Comparison of ENCODE assay signal across 1 cellular context in genomic region chr20:3934628-3935027, GRCh38.
TF ChIP-seq lines count a peak whose summit lies in the region.

No MANE protein-coding gene starts in this region.

TF ChIP-seq in HEK293, 187 proteins besides CTCF, POLR2A, EP300 and RAD21 (continued from another document):
- TF ChIP-seq ZNF518A (tag by site-specific recombination; conservative IDR thresholded peaks at IDR 0.05; ENCODE audit: low read depth) (no peak), ZNF112 (tag by site-specific recombination; IDR thresholded peaks at IDR 0.05) (no peak), ZNF623 (tag by site-specific recombination; IDR thresholded peaks at IDR 0.05) (no peak), REPIN1 (tag by site-specific recombination; IDR thresholded peaks at IDR 0.05; ENCODE audit: low read depth) (no peak), KLF17 (tag by site-specific recombination; IDR thresholded peaks at IDR 0.05) (no peak), ZEB2 (tag by site-specific recombination; IDR thresholded peaks at IDR 0.05) (no peak), ZNF776 (tag by site-specific recombination; IDR thresholded peaks at IDR 0.05; ENCODE audit: borderline replicate concordance) (no peak), ZNF707 (tag by site-specific recombination; IDR thresholded peaks at IDR 0.05) (no peak), GLIS2 (tag by site-specific recombination; IDR thresholded peaks at IDR 0.05) (no peak), ZNF19 (tag by site-specific recombination; IDR thresholded peaks at IDR 0.05; ENCODE audit: low read depth) (no peak), ZFHX2 (tag by site-specific recombination; conservative IDR thresholded peaks at IDR 0.05) (peak; percentile 53), ZNF174 (tag by site-specific recombination; IDR thresholded peaks at IDR 0.05) (no peak), ZNF488 (tag by site-specific recombination; IDR thresholded peaks at IDR 0.05) (no peak), ZNF501 (tag by site-specific recombination; IDR thresholded peaks at IDR 0.05) (no peak), ZNF10 (tag by site-specific recombination; IDR thresholded peaks at IDR 0.05) (no peak), BCL11A (tag by site-specific recombination; IDR thresholded peaks at IDR 0.05; ENCODE audit: low read depth) (no peak), ZNF76 (tag by site-specific recombination; IDR thresholded peaks at IDR 0.05; ENCODE audit: borderline replicate concordance, low read depth) (no peak), PRDM2 (tag by site-specific recombination; IDR thresholded peaks at IDR 0.05; ENCODE audit: borderline replicate concordance) (no peak), ZNF2 (tag by site-specific recombination; IDR thresholded peaks at IDR 0.05) (no peak)
